ENCODE assay signal across 20 cellular contexts in the genomic region with DNA sequence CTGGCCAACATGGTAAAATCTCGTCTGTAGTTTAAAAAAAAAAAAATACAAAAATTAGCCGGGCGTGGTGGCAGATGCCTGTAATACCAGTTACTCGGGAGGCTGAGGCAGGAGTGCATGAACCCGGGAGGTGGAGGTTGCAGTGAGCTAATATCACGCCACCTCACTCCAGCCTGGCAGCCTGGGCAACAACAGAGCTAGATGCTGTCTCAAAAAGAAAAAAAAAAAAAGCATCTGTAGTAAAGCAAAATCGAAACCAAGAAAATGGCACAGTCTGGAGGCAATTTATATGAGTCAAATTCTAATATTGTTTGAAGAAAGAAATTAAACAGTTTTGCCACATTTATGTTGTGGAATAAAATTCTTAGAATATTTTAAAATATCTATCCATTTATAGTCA.
"Had no signal": no experiment of that assay in that cellular context is flagged by ENCODE, and none has a peak within 500 bp of the region (broad histone marks: within the 10 kb centered on the region; RNA-seq: fewer than 3 reads in every experiment).

No MANE protein-coding gene starts in this region.

- H3K27me3 ChIP-seq: gastrocnemius medialis, neural progenitor cell, right lobe of liver, suprapubic skin, transverse colon, vagina had no signal

- DNase-seq: dorsolateral prefrontal cortex; effector CD4-positive, alpha-beta T cell; gastrocnemius medialis; head of caudate nucleus; left ventricle myocardium superior; lower lobe of right lung; mucosa of descending colon; naive B cell; right lobe of liver; small intestine; stimulated activated CD4-positive, alpha-beta T cell treated with anti-CD3 and anti-CD28 coated beads, Interleukin-15, amount 100 ng/mL, for 24 hours; stimulated activated CD4-positive, alpha-beta T cell treated with anti-CD3 and anti-CD28 coated beads, Interleukin-2, amount 100 ng/mL, for 48 hours; stimulated activated naive CD4-positive, alpha-beta T cell; stimulated activated naive CD8-positive, alpha-beta T cell treated with anti-CD3 and anti-CD28 coated beads, Interleukin-15, amount 100 ng/mL, for 72 hours; transverse colon had no signal

- FAIRE-seq: keratinocyte had no signal

- H2AFZ ChIP-seq: neural progenitor cell, parathyroid adenoma had no signal

- H3K4me2 ChIP-seq: neural progenitor cell had no signal

- ATAC-seq: gastrocnemius medialis; left ventricle myocardium superior; lower lobe of right lung; mucosa of descending colon; right lobe of liver; stimulated activated naive CD8-positive, alpha-beta T cell treated with anti-CD3 and anti-CD28 coated beads, Interleukin-15, amount 100 ng/mL, for 72 hours had no signal

- H3K9ac ChIP-seq: neural progenitor cell, parathyroid adenoma had no signal

- H3K36me3 ChIP-seq: gastrocnemius medialis, lower lobe of right lung, neural progenitor cell, suprapubic skin, transverse colon, vagina had no signal

- H3K4me1 ChIP-seq: gastrocnemius medialis, lower lobe of right lung, neural progenitor cell, parathyroid adenoma, right lobe of liver, suprapubic skin, transverse colon, vagina had no signal

- H3K79me2 ChIP-seq: parathyroid adenoma had no signal

- H3K4me3 ChIP-seq: dorsolateral prefrontal cortex, gastrocnemius medialis, lower lobe of right lung, mucosa of descending colon, neural progenitor cell, right lobe of liver, suprapubic skin, transverse colon, vagina had no signal

- H3K27ac ChIP-seq: dorsolateral prefrontal cortex, gastrocnemius medialis, lower lobe of right lung, neural progenitor cell, parathyroid adenoma, right lobe of liver, suprapubic skin, transverse colon, vagina had no signal

- H3K9me3 ChIP-seq: gastrocnemius medialis, lower lobe of right lung, right lobe of liver, transverse colon, vagina had no signal
